ENCODE assay signal across 24 cellular contexts in the genomic region with DNA sequence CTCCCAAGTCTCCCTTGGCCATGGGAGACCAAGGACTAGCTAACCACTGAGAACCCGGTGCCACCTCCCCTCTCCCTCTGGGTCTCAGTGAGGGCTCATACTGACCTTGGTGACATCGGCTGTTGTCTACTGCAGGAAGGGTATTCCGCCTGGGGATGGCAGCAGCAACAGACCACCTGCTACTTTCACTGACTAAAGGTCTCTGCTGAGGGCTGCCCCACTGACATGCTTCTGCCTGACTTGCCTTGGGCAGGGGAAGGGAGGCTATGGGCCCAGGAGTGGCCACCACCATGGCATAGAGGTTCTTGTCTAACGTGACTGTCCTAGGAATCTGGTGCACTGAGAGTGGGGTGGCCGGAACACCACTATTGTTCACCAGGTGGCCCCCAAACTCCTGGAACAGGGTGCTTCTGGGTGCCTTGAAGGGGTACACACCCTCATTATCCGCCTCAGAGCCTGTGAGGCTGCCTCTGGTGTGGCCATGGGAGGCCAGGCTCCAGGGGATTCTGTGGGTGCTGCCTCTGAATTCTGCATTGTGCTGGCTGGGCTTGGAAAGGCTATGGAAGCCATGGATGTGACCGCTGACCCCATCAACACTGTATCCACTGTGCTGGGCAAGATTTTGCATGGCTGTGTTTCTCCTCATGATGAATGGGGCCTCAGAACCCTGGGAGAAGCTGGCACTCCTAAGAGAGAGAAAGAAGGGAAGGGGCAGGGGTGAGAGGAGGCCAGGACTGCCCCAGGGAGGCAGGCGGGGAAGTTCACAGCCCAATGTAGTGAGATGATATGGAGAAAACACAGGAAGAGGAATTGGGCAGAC. TPM values are rescaled to one million over a fixed set of nuclear protein-coding genes. Genes with fewer than 3 reads are reported as not detected.
"Had no signal": no experiment of that assay in that cellular context is flagged by ENCODE, and none has a peak within 500 bp of the region (broad histone marks: within the 10 kb centered on the region; RNA-seq: fewer than 3 reads in every experiment).

No MANE protein-coding gene starts in this region.

- ATAC-seq: body of pancreas; stimulated activated naive B cell treated with anti-CD40 and anti-IgM and Interleukin-4, amounts not matched to agents 10 μg/mL and 1 μg/mL and 100 μg/mL, for 72 hours; WTC11 had no signal

- DNase-seq: activated CD8-positive, alpha-beta memory T cell treated with anti-CD3 and anti-CD28 coated beads, Interleukin-2, amount 50 U/mL, for 48 hours; activated naive CD8-positive, alpha-beta T cell treated with anti-CD3 and anti-CD28 coated beads, Interleukin-2, amount 50 U/mL, for 24 hours; activated T-cell treated with anti-CD3 and anti-CD28 coated beads, Interleukin-2, amount 50 U/mL, for 4 hours; anterior cingulate cortex; body of pancreas; effector CD4-positive, alpha-beta T cell; foreskin fibroblast; left ventricle myocardium inferior; sigmoid colon; stimulated activated CD4-positive, alpha-beta T cell treated with anti-CD3 and anti-CD28 coated beads, Interleukin-2, amount 100 ng/mL, for 48 hours; stimulated activated CD8-positive, alpha-beta memory T cell treated with anti-CD3 and anti-CD28 coated beads, Interleukin-4, amount 100 ng/mL, for 48 hours; stimulated activated naive B cell treated with anti-CD40 and anti-IgM and Interleukin-4, amounts not matched to agents 10 μg/mL and 1 μg/mL and 100 μg/mL, for 72 hours; T-helper 9 cell; upper lobe of left lung had no signal

RNA-seq across cellular contexts. Expression of gene GAB4, which starts 38.3 kb away (rescaled TPM):
- total RNA-seq: activated CD8-positive, alpha-beta memory T cell treated with anti-CD3 and anti-CD28 coated beads for 36 hours; activated T-cell treated with anti-CD3 and anti-CD28 coated beads, Interleukin-2, amount 50 U/mL, for 4 hours; body of pancreas; cardiac septum; epithelial cell of proximal tubule; fibroblast of lung; glomerular endothelial cell; hepatocyte; left ventricle myocardium inferior; myocyte; subcutaneous adipose tissue; T-helper 1 cell treated with Interleukin-12 subunit alpha and Interleukin-12 subunit beta and Interleukin-4 antibody, amounts not matched to agents 30 ng/mL and 1 ng/mL, for 36 hours; upper lobe of left lung had no signal
